28 cellular contexts compared by ENCODE assay signal in the genomic region with DNA sequence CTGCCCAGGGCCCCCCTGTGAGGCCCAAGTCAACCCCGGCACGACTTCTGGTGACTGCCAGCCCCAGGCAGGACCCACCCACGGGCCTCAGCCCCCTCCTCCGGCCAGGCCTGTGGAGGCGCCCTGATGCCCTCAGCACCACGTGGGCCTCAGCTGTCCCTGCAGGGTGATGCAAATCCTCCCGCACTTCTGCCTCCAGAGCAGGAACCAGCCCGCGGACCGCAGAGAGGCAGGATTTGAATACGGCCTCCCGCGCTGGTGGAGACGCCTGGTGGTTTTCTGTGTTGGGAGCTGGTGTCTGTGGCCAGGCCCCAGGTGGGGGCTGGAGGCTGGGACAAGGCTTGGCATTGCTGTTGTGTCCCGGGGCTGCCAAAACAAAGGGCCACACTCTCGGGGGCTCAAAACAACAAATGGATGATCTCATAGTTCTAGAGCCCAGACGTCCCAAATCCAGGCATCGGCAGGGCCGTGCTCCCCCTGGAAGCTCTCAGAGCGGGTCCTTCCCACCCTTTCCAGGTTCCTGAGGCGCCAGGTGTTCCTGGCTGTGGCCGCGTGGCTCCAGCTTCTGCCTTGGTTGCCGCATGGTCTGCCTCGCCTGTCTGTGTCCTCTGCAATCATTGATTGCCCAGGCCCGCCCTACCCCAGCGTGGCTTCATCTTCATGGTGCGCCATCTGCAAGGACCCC. TPM values are rescaled to one million over a fixed set of nuclear protein-coding genes. Genes with fewer than 3 reads are reported as not detected.
A peak's percentile ranks its signal among the peaks of the same experiment; 100 is the strongest.
DNase-seq lines count a peak whose midpoint lies in the region; ATAC-seq, FAIRE-seq and TF ChIP-seq lines count a peak whose summit lies in the region.
"Had no signal": no experiment of that assay in that cellular context is flagged by ENCODE, and none has a peak within 500 bp of the region (broad histone marks: within the 10 kb centered on the region; RNA-seq: fewer than 3 reads in every experiment).

No MANE protein-coding gene starts in this region.

- H3K27me3 ChIP-seq in left ventricle myocardium inferior (ENCODE audit: low read depth), result peaks cover 37% of the 10 kb centered on the region
- no peaks in the 10 kb centered on the region for H3K27me3 ChIP-seq in small intestine (ENCODE audit: control insufficient read depth in 2 of 2, insufficient read depth in 2 of 2, low read length in 2 of 2)
- H3K27me3 ChIP-seq: MG63 had no signal

- H3K36me3 ChIP-seq in left ventricle myocardium inferior (no peaks in the 10 kb centered on the region), small intestine (ENCODE audit: control insufficient read depth in 2 of 2, insufficient read depth in 2 of 2, low read length in 2 of 2) (no peaks in the 10 kb centered on the region)
- H3K36me3 ChIP-seq: MG63 had no signal

- ATAC-seq in Right ventricle myocardium inferior, result no peak
- ATAC-seq in GM19023 (IDR thresholded peaks at IDR 0.05; ENCODE audit: unreplicated experiment), result no peak
- ATAC-seq: GM23338 had no signal

- H3K9me3 ChIP-seq in left ventricle myocardium inferior (replicated peaks), result no peaks in the 10 kb centered on the region
- H3K9me3 ChIP-seq in small intestine (ENCODE audit: control insufficient read depth, low read depth), result no peaks in the 10 kb centered on the region
- H3K9me3 ChIP-seq: MG63 had no signal

- H3K4me3 ChIP-seq in left ventricle myocardium inferior (no peak overlapping the region), small intestine (ENCODE audit: low read depth in 1 of 2, low read length in 2 of 2) (no peak overlapping the region)
- H3K4me3 ChIP-seq: GM23338, MG63, SK-N-MC had no signal

- WGBS in small intestine, 3 donors, result 42 to 80% (median 54%) methylated on average over 26 to 28 of the region's 28 CpGs

- FAIRE-seq in small intestine (lab: Jason Lieb, UNC), result no peak
- FAIRE-seq: GM18507, HTR-8/SVneo had no signal

- TF ChIP-seq POLR2A in erythroblast (IDR thresholded peaks at IDR 0.05; ENCODE audit: low read length), result no peak

- DNase-seq in Right ventricle myocardium inferior (ENCODE audit: missing footprints), result peak; percentile 41
- no peak for DNase-seq in left ventricle myocardium inferior
- DNase-seq in MV-4-11 (lab: John Stamatoyannopoulos, UW), result peak; percentile 53
- peak; percentile 18 for DNase-seq in RPMI8226
- no peak for DNase-seq in erythroblast (lab: John Stamatoyannopoulos, UW)
- DNase-seq in small intestine, result no peak
- DNase-seq: CD4-positive, CD25-positive, alpha-beta regulatory T cell; DMS153; DND-41; H9; HFFc6; KBM-7; MG63; NCI-H1105; NCI-H1436 treated with DMSO at 0.1 percent for 48 hours; NCI-H187 treated with DMSO at 0.1 percent for 48 hours; NCI-H2107; NCI-H524; NCI-H82; SIG-M5 had no signal

- no peak for TF ChIP-seq CTCF in left ventricle myocardium inferior (IDR thresholded peaks at IDR 0.05; ENCODE audit: borderline replicate concordance)

- H3K27ac ChIP-seq in left ventricle myocardium inferior (replicated peaks), result no peak overlapping the region
- H3K27ac ChIP-seq in small intestine (ENCODE audit: low read depth in 1 of 2, low read length in 1 of 2), result no peak overlapping the region
- H3K27ac ChIP-seq: RWPE1, SK-N-MC had no signal

- H3K4me1 ChIP-seq in left ventricle myocardium inferior (peaks cover 10% of the 10 kb centered on the region), small intestine (ENCODE audit: control insufficient read depth in 2 of 2, insufficient read depth in 1 of 2, low read depth in 1 of 2, low read length in 1 of 2) (no peaks in the 10 kb centered on the region)

- intact Hi-C loops in Right ventricle myocardium inferior (cut with DNase I) (no loop called here), left ventricle myocardium inferior (cut with micrococcal nuclease) (loop anchor here (5.0 to 10.0 kb wide), 2 partner anchors 118 to 460 kb away; a partner anchor contains a TSS)

RNA-seq across cellular contexts. Expression of a gene that starts 19.4 kb away (rescaled TPM):
- total RNA-seq in Right ventricle myocardium inferior, result not detected
- not detected for total RNA-seq in left ventricle myocardium inferior
- polyA plus RNA-seq in small intestine, result 1 to 10 TPM; 2.6 to 10.0 (median 3.1) TPM
- total RNA-seq: A172, GM23338, HFFc6 had no signal
- polyA plus RNA-seq: BJ; CD4-positive, CD25-positive, alpha-beta regulatory T cell; GM23338 had no signal

RNA-seq across cellular contexts. Expression of a gene that starts 19.9 kb away (rescaled TPM):
- 40.0 TPM for total RNA-seq in Right ventricle myocardium inferior
- 41.8 TPM for total RNA-seq in left ventricle myocardium inferior
- 10 to 100 TPM; 18.4 to 54.4 (median 21.5) TPM for polyA plus RNA-seq in small intestine
- total RNA-seq: HFFc6 had no signal
- polyA plus RNA-seq: BJ had no signal

RNA-seq across cellular contexts. Expression of a gene that starts 24.4 kb away (rescaled TPM):
- 31.4 TPM for total RNA-seq in Right ventricle myocardium inferior
- 31.7 TPM for total RNA-seq in left ventricle myocardium inferior
- 100 to 1,000 TPM in 1 of 3 donors, 10 to 100 TPM in 2; 49.2 to 113 (median 77.4) TPM for polyA plus RNA-seq in small intestine

RNA-seq across cellular contexts. Expression of a gene that starts 47.8 kb away (rescaled TPM):
- 531 TPM for total RNA-seq in Right ventricle myocardium inferior
- total RNA-seq in left ventricle myocardium inferior, result 412 TPM
- 100 to 1,000 TPM in 1 of 3 donors, 10 to 100 TPM in 2; 11.0 to 231 (median 37.3) TPM for polyA plus RNA-seq in small intestine

Comparison
In these comparisons a context has a peak if more than half of its experiments do, and no peak if none do; other contexts are left out.
1. DNase-seq: peak in Right ventricle myocardium inferior (single experiment), MV-4-11 (single experiment) and RPMI8226 (single experiment); none in left ventricle myocardium inferior (single experiment), erythroblast (0 of 2) and small intestine (single experiment).